Comparison of ENCODE assay signal across 13 cellular contexts in the genomic region with DNA sequence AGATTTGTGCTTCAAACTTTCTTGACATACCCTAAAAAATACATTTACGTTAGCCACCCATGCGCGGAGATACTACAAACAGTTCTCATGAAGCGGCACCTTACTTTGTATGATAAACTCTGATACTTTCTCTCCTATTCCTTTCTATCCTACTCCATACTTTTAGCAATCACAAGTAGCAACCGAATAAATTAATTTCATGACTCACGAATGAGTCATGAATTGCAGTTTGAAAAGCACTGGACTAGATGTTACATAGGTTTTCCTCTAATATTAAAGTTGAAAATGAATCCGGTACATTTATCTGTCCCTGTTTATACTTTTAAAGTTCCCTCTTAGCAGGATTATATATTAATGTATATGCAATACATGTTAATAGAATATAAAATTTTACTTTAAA.
A peak's percentile ranks its signal among the peaks of the same experiment; 100 is the strongest.
DNase-seq lines count a peak whose midpoint lies in the region; ATAC-seq and TF ChIP-seq lines count a peak whose summit lies in the region.
"Had no signal": no experiment of that assay in that cellular context is flagged by ENCODE, and none has a peak within 500 bp of the region (broad histone marks: within the 10 kb centered on the region; RNA-seq: fewer than 3 reads in every experiment).

No MANE protein-coding gene starts in this region.

- no peak for ATAC-seq in GM18909 (IDR thresholded peaks at IDR 0.05; ENCODE audit: poor library complexity, unreplicated experiment)
- ATAC-seq: natural killer cell treated with Interleukin-12 subunit alpha and Interleukin-12 subunit beta and Interleukin-15 and Interleukin-18, amount 100 ng/mL, for 72 hours had no signal

- no peak overlapping the region for H2AFZ ChIP-seq in hepatocyte

- no peak for TF ChIP-seq POLR2A in sigmoid colon (IDR thresholded peaks at IDR 0.05)

- H3K4me3 ChIP-seq in hepatocyte (no peak overlapping the region), tibial artery (no peak overlapping the region), sigmoid colon (no peak overlapping the region)

- no peaks in the 10 kb centered on the region for H3K9me3 ChIP-seq in hepatocyte (ENCODE audit: low read depth)
- no peaks in the 10 kb centered on the region for H3K9me3 ChIP-seq in tibial artery
- no peaks in the 10 kb centered on the region for H3K9me3 ChIP-seq in sigmoid colon

- no peaks in the 10 kb centered on the region for H3K79me2 ChIP-seq in hepatocyte

- intact Hi-C loops in tibial artery (cut with DNase I; ENCODE audit: low total_unique reads) (no loop called here), sigmoid colon (cut with DNase I) (no loop called here)

- H3K4me1 ChIP-seq in hepatocyte (ENCODE audit: insufficient read depth) (peaks cover 20% of the 10 kb centered on the region), tibial artery (peaks cover 0 to 38% (median 15%) of the 10 kb centered on the region in 4 donors), sigmoid colon (peaks cover 0 to 13% (median 7%) of the 10 kb centered on the region in 4 donors)

- 94% methylated on average over 7 of the region's 7 CpGs for WGBS in hepatocyte (ENCODE audit: low lambda C conversion rate, missing lambda C conversion rate)
- WGBS in sigmoid colon, 2 donors: 89 to 92% methylated on average over 7 of the region's 7 CpGs

- H3K9me2 ChIP-seq in hepatocyte (replicated peaks; ENCODE audit: insufficient read depth): no peaks in the 10 kb centered on the region

- DNase-seq in HT-29 (ENCODE audit: low spot score) (peak; percentile 68), astrocyte of the hippocampus (ENCODE audit: low read depth, low spot score) (peak; percentile 85), hepatocyte (ENCODE audit: low spot score) (no peak), tibial artery (no peak), islet precursor cell (no peak), sigmoid colon (no peak)
- DNase-seq: activated CD4-positive, alpha-beta T cell treated with anti-CD3 and anti-CD28 coated beads for 1 hour; activated naive CD8-positive, alpha-beta T cell treated with anti-CD3 and anti-CD28 coated beads, Interleukin-2, amount 10 ng/mL, durations not matched to agents 7 days and 5 days; H7; NCI-H1417; stimulated activated CD4-positive, alpha-beta T cell treated with anti-CD3 and anti-CD28 coated beads, Interleukin-4, amount 100 ng/mL, for 4 hours had no signal

- H3K27me3 ChIP-seq in hepatocyte (no peaks in the 10 kb centered on the region), tibial artery (no peaks in the 10 kb centered on the region), sigmoid colon (no peaks in the 10 kb centered on the region)

- TF ChIP-seq CTCF in hepatocyte (IDR thresholded peaks at IDR 0.05; ENCODE audit: poor library complexity): no peak
- TF ChIP-seq CTCF in tibial artery (IDR thresholded peaks at IDR 0.05): no peak
- no peak for TF ChIP-seq CTCF in sigmoid colon (IDR thresholded peaks at IDR 0.05)

- H3K36me3 ChIP-seq in hepatocyte (replicated peaks; ENCODE audit: insufficient read depth, low read depth) (no peaks in the 10 kb centered on the region), tibial artery (no peaks in the 10 kb centered on the region), sigmoid colon (no peaks in the 10 kb centered on the region)

- no peak for TF ChIP-seq EP300 in sigmoid colon (IDR thresholded peaks at IDR 0.05)

- no peaks in the 10 kb centered on the region for H4K20me1 ChIP-seq in hepatocyte (ENCODE audit: insufficient read depth, poor library complexity, severe bottlenecking)

- H3K4me2 ChIP-seq in hepatocyte: no peak overlapping the region

- H3K27ac ChIP-seq in hepatocyte (peak overlapping the region; percentile 88), tibial artery (peak overlapping the region; percentile 76 to 81), sigmoid colon (peak overlapping the region in 2 of 4 donors; percentile 61 to 62)

Comparison
In these comparisons a context has a peak if more than half of its experiments do, and no peak if none do; other contexts are left out.
1. DNase-seq: peak in HT-29 (single experiment) and astrocyte of the hippocampus (single experiment); none in hepatocyte (single experiment), tibial artery (0 of 2), islet precursor cell (single experiment) and sigmoid colon (single experiment).